ENCODE assay signal across 1 cellular context in genomic region chr12:46342562-46343033, GRCh38.
TF ChIP-seq lines count a peak whose summit lies in the region.

No MANE protein-coding gene starts in this region.

TF ChIP-seq in K562, 482 proteins besides CTCF, POLR2A, EP300 and RAD21 (continued from another document and continues in another):
- TF ChIP-seq UBTF (IDR thresholded peaks at IDR 0.05; ENCODE audit: borderline replicate concordance in 1 of 2, low read depth in 2 of 2, low read length in 2 of 2) (no peak), HBP1 (CRISPR knock-in tag; IDR thresholded peaks at IDR 0.05) (no peak), SRSF9 (IDR thresholded peaks at IDR 0.05; ENCODE audit: borderline replicate concordance, low read depth, low read length) (no peak), ZNF75A (CRISPR knock-in tag; IDR thresholded peaks at IDR 0.05) (no peak), IRF1 (CRISPR knock-in tag; IDR thresholded peaks at IDR 0.05; ENCODE audit: borderline replicate concordance) (no peak), ATF1 (CRISPR knock-in tag; IDR thresholded peaks at IDR 0.05) (no peak), ATF1 (tag; IDR thresholded peaks at IDR 0.05) (0 out of 2 replicates have a peak, but pooled peaks have one; percentile 16), SRSF1 (IDR thresholded peaks at IDR 0.05; ENCODE audit: low read depth, low read length) (no peak), ZBTB40 (IDR thresholded peaks at IDR 0.05) (no peak), ZBTB40 (CRISPR knock-in tag; IDR thresholded peaks at IDR 0.05) (no peak), MBD2 (IDR thresholded peaks at IDR 0.05; ENCODE audit: borderline replicate concordance, low read depth) (no peak), NFXL1 (CRISPR knock-in tag; IDR thresholded peaks at IDR 0.05) (no peak), CTBP1 (IDR thresholded peaks at IDR 0.05; ENCODE audit: borderline replicate concordance) (0 out of 2 replicates have a peak, but pooled peaks have one; percentile 25), HNRNPLL (IDR thresholded peaks at IDR 0.05; ENCODE audit: low read depth, low read length, poor library complexity, severe bottlenecking) (no peak), KDM1A (IDR thresholded peaks at IDR 0.05) (no peak), CCNT2 (IDR thresholded peaks at IDR 0.05; ENCODE audit: borderline replicate concordance, extremely low read depth, insufficient read length, low read depth, low read length) (no peak), SMC3 (conservative IDR thresholded peaks at IDR 0.05; ENCODE audit: insufficient read depth, low read depth, low read length) (peak; percentile 54), FOXK1 (CRISPR knock-in tag; IDR thresholded peaks at IDR 0.05; ENCODE audit: borderline replicate concordance) (no peak), ZNF449 (CRISPR knock-in tag; IDR thresholded peaks at IDR 0.05) (no peak), MEIS2 (IDR thresholded peaks at IDR 0.05; ENCODE audit: partially characterized antibody) (no peak), GATA2 (CRISPR knock-in tag; IDR thresholded peaks at IDR 0.05) (0 out of 2 replicates have a peak, but pooled peaks have one; percentile 30), RBFOX2 (IDR thresholded peaks at IDR 0.05; ENCODE audit: low read depth, low read length) (no peak), DEAF1 (CRISPR knock-in tag; IDR thresholded peaks at IDR 0.05) (0 out of 2 replicates have a peak, but pooled peaks have one; percentile 37), MAFG (tag; conservative IDR thresholded peaks at IDR 0.05) (peak; percentile 31; the same call in 1 of the 2 replicates), ZNF184 (CRISPR knock-in tag; IDR thresholded peaks at IDR 0.05) (no peak), POLR3A (IDR thresholded peaks at IDR 0.05; ENCODE audit: borderline replicate concordance, extremely low read depth, insufficient read depth, insufficient read length) (no peak), SFPQ (IDR thresholded peaks at IDR 0.05; ENCODE audit: low read depth, low read length) (no peak), FUS (optimal IDR thresholded peaks at IDR 0.05; ENCODE audit: low read depth, low read length) (no peak), HMBOX1 (IDR thresholded peaks at IDR 0.05) (peak; percentile 24; the same call in 1 of the 2 replicates), TEAD2 (tag; IDR thresholded peaks at IDR 0.05) (no peak), E2F4 (CRISPR knock-in tag; IDR thresholded peaks at IDR 0.05; ENCODE audit: low read depth) (no peak), ZSCAN32 (CRISPR knock-in tag; IDR thresholded peaks at IDR 0.05) (no peak), ZNF175 (CRISPR knock-in tag; IDR thresholded peaks at IDR 0.05; ENCODE audit: low read depth) (no peak)
